In genomic region chr11:63531074-63531792, GRCh38 we compare ENCODE assay signal across 9 cellular contexts. TPM values are rescaled to one million over a fixed set of nuclear protein-coding genes. Genes with fewer than 3 reads are reported as not detected.
DNase-seq lines count a peak whose midpoint lies in the region; ATAC-seq and TF ChIP-seq lines count a peak whose summit lies in the region.
"Not testable (repeated sequence)": the region's sequence is repeated elsewhere in the genome, so short reads cannot be mapped to it uniquely, and the experiment has no call there.
"Had no signal": no experiment of that assay in that cellular context is flagged by ENCODE, and none has a peak within 500 bp of the region (broad histone marks: within the 10 kb centered on the region; RNA-seq: fewer than 3 reads in every experiment).

No MANE protein-coding gene starts in this region.

- not testable (repeated sequence) for H3K36me3 Mint-ChIP-seq in activated CD4-positive, alpha-beta T cell treated with anti-CD3 and anti-CD28 coated beads for 36 hours (ENCODE audit: low read depth)

- peak overlapping the region; percentile 25 for H2AFZ ChIP-seq in mammary epithelial cell (ENCODE audit: low read depth, low read length)

- POLR2A ChIA-PET in activated CD4-positive, alpha-beta T cell treated with anti-CD3 and anti-CD28 coated beads for 36 hours (lab: Charles Lee) = interaction anchor here (0.7 kb wide), 1 partner anchor 10 kb away, joined by 3 read pairs; no protein-coding TSS in a partner anchor

- not testable (repeated sequence) for H3K9me3 Mint-ChIP-seq in activated CD4-positive, alpha-beta T cell treated with anti-CD3 and anti-CD28 coated beads for 36 hours (ENCODE audit: low read depth)

- H3K4me2 ChIP-seq in mammary epithelial cell (ENCODE audit: insufficient read depth, low read depth, low read length) = peak overlapping the region; percentile 78

- 26% methylated on average over 4 of the region's 6 CpGs for WGBS in mammary epithelial cell (ENCODE audit: low coverage, missing lambda C conversion rate)

- not testable (repeated sequence) for H3K9me3 ChIP-seq in mammary epithelial cell (replicated peaks; ENCODE audit: insufficient read depth, low read length)

- not testable (repeated sequence) for TF ChIP-seq CTCF in mammary epithelial cell (conservative IDR thresholded peaks at IDR 0.05 in 1 of 2, IDR thresholded peaks at IDR 0.05 in 1 of 2; ENCODE audit: extremely low read depth in 1 of 2, insufficient read depth in 1 of 2, low read depth in 1 of 2, low read length in 2 of 2)

- peaks cover 70% of the 10 kb centered on the region for H3K4me1 Mint-ChIP-seq in activated CD4-positive, alpha-beta T cell treated with anti-CD3 and anti-CD28 coated beads for 36 hours

- H3K27ac Mint-ChIP-seq in activated CD4-positive, alpha-beta T cell treated with anti-CD3 and anti-CD28 coated beads for 36 hours = peak overlapping the region; percentile 78

- not testable (repeated sequence) for BruUV-seq in mammary epithelial cell (replicated peaks; lab: Mats Ljungman, UMichigan)

- H3K27me3 Mint-ChIP-seq in activated CD4-positive, alpha-beta T cell treated with anti-CD3 and anti-CD28 coated beads for 36 hours = not testable (repeated sequence)

- H3K27ac ChIP-seq in mammary epithelial cell (ENCODE audit: insufficient read depth, low read depth, low read length) = not testable (repeated sequence)

- not testable (repeated sequence) for H4K20me1 ChIP-seq in mammary epithelial cell (ENCODE audit: insufficient read depth, low read length)

- H3K36me3 ChIP-seq in mammary epithelial cell (ENCODE audit: insufficient read depth, low read length) = not testable (repeated sequence)

- dilution Hi-C loops in mammary epithelial cell (cut with HindIII; ENCODE audit: low sequenced_read_pairs) = not testable (repeated sequence)

- not testable (repeated sequence) for H3K9ac ChIP-seq in mammary epithelial cell (ENCODE audit: insufficient read depth, low read length)

- H3K4me3 Mint-ChIP-seq in activated CD4-positive, alpha-beta T cell treated with anti-CD3 and anti-CD28 coated beads for 36 hours = peak overlapping the region; percentile 45

- peak; percentile 65 for ATAC-seq in GM19455 (IDR thresholded peaks at IDR 0.05; ENCODE audit: unreplicated experiment)
- peak; percentile 88 for ATAC-seq in HG03159 (IDR thresholded peaks at IDR 0.05; ENCODE audit: unreplicated experiment)
- peak; percentile 89 for ATAC-seq in activated CD4-positive, alpha-beta T cell treated with anti-CD3 and anti-CD28 coated beads for 36 hours

- DNase-seq in COLO829 (ENCODE audit: low spot score) (peak; percentile 66), NCI-H226 (peak; percentile 86), mammary epithelial cell (peak; percentile 81), iris pigment epithelial cell (ENCODE audit: low read depth) (peak; percentile 99)
- DNase-seq in activated CD4-positive, alpha-beta T cell treated with anti-CD3 and anti-CD28 coated beads for 36 hours = peak; percentile 65
- peak; percentile 50 for DNase-seq in stimulated activated CD8-positive, alpha-beta memory T cell treated with anti-CD3 and anti-CD28 coated beads, Interleukin-12 subunit alpha, Interleukin-12 subunit beta, amount 100 ng/mL, for 1 hour (ENCODE audit: low read depth)

- not testable (repeated sequence) for H3K79me2 ChIP-seq in mammary epithelial cell (ENCODE audit: insufficient read depth, low read length)

- CTCF ChIA-PET in activated CD4-positive, alpha-beta T cell treated with anti-CD3 and anti-CD28 coated beads for 36 hours (lab: Charles Lee) = interaction anchor here (1.3 kb wide), 1 partner anchor 104 kb away, joined by 6 read pairs; no protein-coding TSS in a partner anchor
- CTCF ChIA-PET in mammary epithelial cell (lab: Charles Lee; ENCODE audit: low non-redundant PET) = not testable (repeated sequence)

- not testable (repeated sequence) for H3K27me3 ChIP-seq in mammary epithelial cell (ENCODE audit: insufficient read depth, low read length)

- peaks cover 13% of the 10 kb centered on the region for H3K4me1 ChIP-seq in mammary epithelial cell (ENCODE audit: insufficient read depth, low read length)

- in situ Hi-C loops in mammary epithelial cell (cut with MboI; ENCODE audit: low sequenced_read_pairs in 2 of 2) = not testable (repeated sequence)

- intact Hi-C loops in activated CD4-positive, alpha-beta T cell treated with anti-CD3 and anti-CD28 coated beads for 36 hours (cut with DNase I, micrococcal nuclease) = loop anchor here (1.0 kb wide), 1 partner anchor 36 kb away; no protein-coding TSS in a partner anchor
- intact Hi-C loops in mammary epithelial cell (cut with micrococcal nuclease) = loop anchor here (2.0 to 5.0 kb wide), 2 partner anchors 36 to 78 kb away; no protein-coding TSS in a partner anchor

- H3K4me3 ChIP-seq in mammary epithelial cell (replicated peaks in 1 of 3; ENCODE audit: insufficient read depth in 1 of 3, low read depth in 2 of 3, low read length in 3 of 3) = not testable (repeated sequence)

RNA-seq across cellular contexts. Expression of gene PLAAT4, which starts 5.4 kb away (rescaled TPM):
- total RNA-seq in activated CD4-positive, alpha-beta T cell treated with anti-CD3 and anti-CD28 coated beads for 36 hours = 10 to 100 TPM; 16.8 to 18.7 TPM
- 1 to 10 TPM in 1 of 2 donors, under 1 TPM in 1; 0.67 to 1.3 TPM for total RNA-seq in mammary epithelial cell
- 3.5 TPM for polyA plus RNA-seq in mammary epithelial cell
- not detected for polyA minus RNA-seq in mammary epithelial cell

RNA-seq across cellular contexts. Expression of gene LGALS12, which starts 25.3 kb away (rescaled TPM):
- total RNA-seq in activated CD4-positive, alpha-beta T cell treated with anti-CD3 and anti-CD28 coated beads for 36 hours = not detected
- not detected for total RNA-seq in mammary epithelial cell
- not detected for polyA plus RNA-seq in mammary epithelial cell
- not detected for polyA minus RNA-seq in mammary epithelial cell

RNA-seq across cellular contexts. Expression of gene PLAAT2, which starts 31.9 kb away (rescaled TPM):
- not detected for total RNA-seq in activated CD4-positive, alpha-beta T cell treated with anti-CD3 and anti-CD28 coated beads for 36 hours
- under 1 TPM in 1 of 2 donors, not detected in 1; 0.87 TPM for total RNA-seq in mammary epithelial cell
- polyA plus RNA-seq in mammary epithelial cell = 1.6 TPM
- polyA minus RNA-seq in mammary epithelial cell = not detected
- total RNA-seq: mononuclear cell had no signal

RNA-seq across cellular contexts. Expression of gene PLAAT5, which starts 40.3 kb away (rescaled TPM):
- total RNA-seq in activated CD4-positive, alpha-beta T cell treated with anti-CD3 and anti-CD28 coated beads for 36 hours = under 1 TPM in 1 of 2 experiments, not detected in 1; 0.07 TPM
- total RNA-seq in mammary epithelial cell = under 1 TPM in 1 of 2 donors, not detected in 1; under 0.01 TPM
- polyA plus RNA-seq in mammary epithelial cell = not detected
- polyA minus RNA-seq in mammary epithelial cell = not detected

Comparison
In these comparisons a context has a peak if more than half of its experiments do, and no peak if none do; other contexts are left out.
1. RNA of gene PLAAT4, which starts 5.4 kb away (total RNA-seq): 16.8 to 18.7 TPM in activated CD4-positive, alpha-beta T cell treated with anti-CD3 and anti-CD28 coated beads for 36 hours; 0.67 to 1.3 TPM in mammary epithelial cell; every median in the first group is over 4 times any median in the second.
2. Peak in every context shown above with its lines, with median percentiles within 50 percentile points of each other: DNase-seq and ATAC-seq.